ENCODE assay signal across 20 cellular contexts in genomic region chr5:14407746-14408175, GRCh38.
A peak's percentile ranks its signal among the peaks of the same experiment; 100 is the strongest.
DNase-seq lines count a peak whose midpoint lies in the region; ATAC-seq and TF ChIP-seq lines count a peak whose summit lies in the region.
"Had no signal": no experiment of that assay in that cellular context is flagged by ENCODE, and none has a peak within 500 bp of the region (broad histone marks: within the 10 kb centered on the region; RNA-seq: fewer than 3 reads in every experiment).

No MANE protein-coding gene starts in this region.

- no peak for DNase-seq in T-helper 2 cell treated with Interferon-gamma antibody and Interleukin-4, amounts not matched to agents 5 μg/mL and 100 μg/mL, for 36 hours (ENCODE audit: low spot score)
- DNase-seq in T-helper 2 cell (no peak), fibroblast of the aortic adventitia (ENCODE audit: low read depth) (peak; percentile 65), vagina (ENCODE audit: extremely low spot score in 2 of 2) (no peak), Peyer's patch (no peak), GM13976 (ENCODE audit: low spot score) (no peak)
- DNase-seq: activated CD4-positive, alpha-beta memory T cell treated with anti-CD3 and anti-CD28 coated beads for 36 hours; activated T-cell treated with anti-CD3 and anti-CD28 coated beads, Interleukin-2, amount 50 U/mL, for 72 hours; DMS79 treated with DMSO at 0.1 percent for 48 hours; foreskin fibroblast; NCI-H1436 treated with DMSO at 0.1 percent for 48 hours; NCI-H446; SJCRH30; stimulated activated naive CD4-positive, alpha-beta T cell treated with Interleukin-2 at 50 U/mL for 16 hours had no signal

- peaks cover 8% of the 10 kb centered on the region for H3K9me3 Mint-ChIP-seq in T-helper 2 cell treated with Interferon-gamma antibody and Interleukin-4, amounts not matched to agents 5 μg/mL and 100 μg/mL, for 36 hours
- H3K9me3 Mint-ChIP-seq in nephron = no peaks in the 10 kb centered on the region

- H3K4me1 Mint-ChIP-seq in T-helper 2 cell treated with Interferon-gamma antibody and Interleukin-4, amounts not matched to agents 5 μg/mL and 100 μg/mL, for 36 hours (ENCODE audit: low read depth) = peaks cover 32% of the 10 kb centered on the region
- H3K4me1 Mint-ChIP-seq in nephron = peaks cover 59% of the 10 kb centered on the region

- TF ChIP-seq POLR2A in vagina (IDR thresholded peaks at IDR 0.05) (no peak), Peyer's patch (IDR thresholded peaks at IDR 0.05) (no peak)

- no peak for TF ChIP-seq CTCF in fibroblast of the aortic adventitia (IDR thresholded peaks at IDR 0.05; ENCODE audit: insufficient read depth, low read length)
- TF ChIP-seq CTCF in nephron (IDR thresholded peaks at IDR 0.05; ENCODE audit: unreplicated experiment in 3 of 3) = no peak
- no peak for TF ChIP-seq CTCF in vagina (IDR thresholded peaks at IDR 0.05)
- no peak for TF ChIP-seq CTCF in Peyer's patch (IDR thresholded peaks at IDR 0.05)
- TF ChIP-seq CTCF in GM13976 (IDR thresholded peaks at IDR 0.05; ENCODE audit: borderline replicate concordance, control extremely low read depth, extremely low read depth, insufficient read depth, missing control alignments) = no peak

- intact Hi-C loops in vagina (cut with DNase I) = no loop called here

- H3K4me1 ChIP-seq in vagina (peaks cover 13% of the 10 kb centered on the region), Peyer's patch (no peaks in the 10 kb centered on the region)
- H3K4me1 ChIP-seq: SJCRH30 had no signal

- H3K27ac ChIP-seq in vagina (peak overlapping the region; percentile 5), Peyer's patch (no peak overlapping the region)
- H3K27ac ChIP-seq: 22Rv1, C4-2B, KMS-11, SJCRH30 had no signal

- H3K27ac Mint-ChIP-seq in T-helper 2 cell treated with Interferon-gamma antibody and Interleukin-4, amounts not matched to agents 5 μg/mL and 100 μg/mL, for 36 hours = no peak overlapping the region
- peak overlapping the region; percentile 77 to 95 (median 90) for H3K27ac Mint-ChIP-seq in nephron
- H3K27ac Mint-ChIP-seq: activated CD4-positive, alpha-beta memory T cell treated with anti-CD3 and anti-CD28 coated beads for 36 hours; activated T-cell treated with anti-CD3 and anti-CD28 coated beads, Interleukin-2, amount 50 U/mL, for 72 hours had no signal

- no peak overlapping the region for H3K4me3 ChIP-seq in fibroblast of the aortic adventitia (ENCODE audit: low read depth, low read length)
- no peak overlapping the region for H3K4me3 ChIP-seq in vagina
- H3K4me3 ChIP-seq in Peyer's patch = no peak overlapping the region
- H3K4me3 ChIP-seq: SJCRH30, skin epidermis had no signal

- no peaks in the 10 kb centered on the region for H3K27me3 Mint-ChIP-seq in T-helper 2 cell treated with Interferon-gamma antibody and Interleukin-4, amounts not matched to agents 5 μg/mL and 100 μg/mL, for 36 hours (ENCODE audit: low read depth)
- no peaks in the 10 kb centered on the region for H3K27me3 Mint-ChIP-seq in nephron (ENCODE audit: low read depth)

- H3K27me3 ChIP-seq in vagina (no peaks in the 10 kb centered on the region), Peyer's patch (no peaks in the 10 kb centered on the region)
- H3K27me3 ChIP-seq: SJCRH30 had no signal

- H3K4me3 Mint-ChIP-seq in T-helper 2 cell treated with Interferon-gamma antibody and Interleukin-4, amounts not matched to agents 5 μg/mL and 100 μg/mL, for 36 hours = peak overlapping the region; percentile 45
- H3K4me3 Mint-ChIP-seq in nephron = no peak overlapping the region
- H3K4me3 Mint-ChIP-seq: activated CD4-positive, alpha-beta memory T cell treated with anti-CD3 and anti-CD28 coated beads for 36 hours; activated T-cell treated with anti-CD3 and anti-CD28 coated beads, Interleukin-2, amount 50 U/mL, for 72 hours had no signal

- H3K36me3 Mint-ChIP-seq in T-helper 2 cell treated with Interferon-gamma antibody and Interleukin-4, amounts not matched to agents 5 μg/mL and 100 μg/mL, for 36 hours (ENCODE audit: low read depth) = peaks cover 1% of the 10 kb centered on the region
- peaks cover 66% of the 10 kb centered on the region for H3K36me3 Mint-ChIP-seq in nephron (ENCODE audit: low read depth)
- H3K36me3 Mint-ChIP-seq: activated CD4-positive, alpha-beta memory T cell treated with anti-CD3 and anti-CD28 coated beads for 36 hours had no signal

- in situ Hi-C loops in GM13976 (cut with MboI; ENCODE audit: low sequenced_read_pairs, unreplicated experiment) = no loop called here

- H3K9me3 ChIP-seq in vagina (no peaks in the 10 kb centered on the region), Peyer's patch (no peaks in the 10 kb centered on the region)
- H3K9me3 ChIP-seq: SJCRH30 had no signal

- peaks cover 0 to 31% of the 10 kb centered on the region in 2 donors for H3K36me3 ChIP-seq in vagina
- H3K36me3 ChIP-seq in Peyer's patch = peaks cover 0 to 56% (median 0%) of the 10 kb centered on the region in 3 donors
- H3K36me3 ChIP-seq: SJCRH30 had no signal

- ATAC-seq in GM21381 (IDR thresholded peaks at IDR 0.05; ENCODE audit: unreplicated experiment) = no peak
- ATAC-seq: activated T-cell treated with anti-CD3 and anti-CD28 coated beads, Interleukin-2, amount 50 U/mL, for 72 hours had no signal
